In genomic region chr5:175384724-175385552, GRCh38 we compare ENCODE assay signal across 15 cellular contexts. TPM values are rescaled to one million over a fixed set of nuclear protein-coding genes. Genes with fewer than 3 reads are reported as not detected.
DNase-seq lines count a peak whose midpoint lies in the region; ATAC-seq and TF ChIP-seq lines count a peak whose summit lies in the region.
"Had no signal": no experiment of that assay in that cellular context is flagged by ENCODE, and none has a peak within 500 bp of the region (broad histone marks: within the 10 kb centered on the region; RNA-seq: fewer than 3 reads in every experiment).

No MANE protein-coding gene starts in this region.

- no CpG with 5 or more reads among the region's 2 CpGs for WGBS in IMR-90 (ENCODE audit: extremely low coverage in 2 of 2, insufficient read length in 1 of 2), 2 experiments
- no CpG with 5 or more reads among the region's 2 CpGs for WGBS in trophoblast cell (ENCODE audit: extremely low coverage, insufficient coverage, insufficient read length)

- no peaks in the 10 kb centered on the region for H3K79me2 ChIP-seq in trophoblast cell (ENCODE audit: control insufficient read depth, insufficient read depth, low read length, poor library complexity)

- H3K27ac ChIP-seq in IMR-90 (ENCODE audit: insufficient read depth, low read length) (no peak overlapping the region), trophoblast cell (ENCODE audit: low read depth, low read length) (no peak overlapping the region)
- H3K27ac ChIP-seq: BLaER1 treated with 17β-estradiol and CSF1 and Interleukin-3, amounts not matched to agents 10 nM and 100 nM had no signal

- no peak overlapping the region for H2BK12ac ChIP-seq in trophoblast cell (ENCODE audit: low read length)

- H3K4ac ChIP-seq in IMR-90 (ENCODE audit: low read depth, low read length) = peak overlapping the region; percentile 83; the same call in 1 of the 2 replicates
- no peak overlapping the region for H3K4ac ChIP-seq in trophoblast cell (ENCODE audit: low read depth, low read length)

- peaks cover 3% of the 10 kb centered on the region; the same call in 1 of the 2 replicates for H3K9me1 ChIP-seq in IMR-90 (ENCODE audit: insufficient read depth, low read length)

- peak overlapping the region; percentile 56; the same call in 1 of the 2 replicates for H3K4me2 ChIP-seq in IMR-90 (ENCODE audit: low read depth, low read length)
- no peak overlapping the region for H3K4me2 ChIP-seq in trophoblast cell (ENCODE audit: low read length)

- H2BK20ac ChIP-seq in IMR-90 (ENCODE audit: low read depth, low read length) = peak overlapping the region; percentile 81; the same call in 1 of the 2 replicates

- H3K36me3 ChIP-seq in IMR-90 (ENCODE audit: control insufficient read depth, insufficient read depth, low read length) (no peaks in the 10 kb centered on the region), trophoblast cell (ENCODE audit: control insufficient read depth in 1 of 2, insufficient read depth in 2 of 2, low read length in 2 of 2) (no peaks in the 10 kb centered on the region)
- H3K36me3 ChIP-seq: BLaER1 treated with 17β-estradiol and CSF1 and Interleukin-3, amounts not matched to agents 10 nM and 100 nM had no signal

- H3K4me3 ChIP-seq in IMR-90 (ENCODE audit: insufficient read depth, low read depth, low read length) (no peak overlapping the region), astrocyte of the spinal cord (ENCODE audit: low read depth, low read length) (no peak overlapping the region), trophoblast cell (ENCODE audit: low read depth, low read length) (no peak overlapping the region)
- H3K4me3 ChIP-seq: BLaER1 treated with 17β-estradiol and CSF1 and Interleukin-3, amounts not matched to agents 10 nM and 100 nM had no signal

- DNase-seq in COLO668 (lab: John Stamatoyannopoulos, UW; ENCODE audit: unreplicated experiment) (peak; percentile 15), IMR-90 (peak; percentile 44), NCI-H748 (lab: John Stamatoyannopoulos, UW; ENCODE audit: unreplicated experiment) (peak; percentile 53), astrocyte of the spinal cord (ENCODE audit: low read depth, low spot score) (peak; percentile 19), trophoblast cell (no peak), NCI-H1105 treated with DMSO at 0.1 percent for 48 hours (lab: John Stamatoyannopoulos, UW) (no peak)
- DNase-seq: HCEC 1CT, NCI-H1694 treated with DMSO at 0.1 percent for 48 hours, NCI-H2171 treated with DMSO at 0.1 percent for 48 hours, NCI-H526, T-helper 17 cell had no signal

- POLR2A ChIA-PET in IMR-90 (lab: Charles Lee; ENCODE audit: unreplicated experiment) = no interaction called here

- H4K8ac ChIP-seq in IMR-90 (ENCODE audit: low read depth in 2 of 2, low read length in 2 of 2) (no peak overlapping the region), trophoblast cell (ENCODE audit: low read depth, low read length) (no peak overlapping the region)

- H3K23ac ChIP-seq in IMR-90 (ENCODE audit: low read depth, low read length) = peak overlapping the region; percentile 75
- no peak overlapping the region for H3K23ac ChIP-seq in trophoblast cell (ENCODE audit: low read length)

- H3K27me3 ChIP-seq in IMR-90 (ENCODE audit: control insufficient read depth, insufficient read depth, low read length) (no peaks in the 10 kb centered on the region; the same call in 1 of the 2 replicates), trophoblast cell (ENCODE audit: insufficient read depth, low read length) (no peaks in the 10 kb centered on the region)
- H3K27me3 ChIP-seq: BLaER1 treated with 17β-estradiol and CSF1 and Interleukin-3, amounts not matched to agents 10 nM and 100 nM had no signal

- no peak overlapping the region for H4K12ac ChIP-seq in trophoblast cell (ENCODE audit: low read depth, low read length)

- no peak overlapping the region for H3K9ac ChIP-seq in IMR-90 (ENCODE audit: low read depth, low read length)
- H3K9ac ChIP-seq in trophoblast cell (ENCODE audit: low read length) = no peak overlapping the region
- H3K9ac ChIP-seq: BLaER1 treated with 17β-estradiol and CSF1 and Interleukin-3, amounts not matched to agents 10 nM and 100 nM had no signal

- no TSS peak for BruUV-seq in IMR-90 (replicated peaks; lab: Mats Ljungman, UMichigan)

- H2BK5ac ChIP-seq in IMR-90 (ENCODE audit: low read depth, low read length, poor library complexity, severe bottlenecking) (no peak overlapping the region), trophoblast cell (ENCODE audit: low read depth, low read length, poor library complexity) (no peak overlapping the region)

- intact Hi-C loops in IMR-90 (cut with micrococcal nuclease) = loop anchor here (10.0 kb wide), 1 partner anchor 170 kb away; no protein-coding TSS in a partner anchor

- H3K79me1 ChIP-seq in IMR-90 (ENCODE audit: low read depth in 1 of 2, low read length in 2 of 2) (no peaks in the 10 kb centered on the region), trophoblast cell (ENCODE audit: low read length) (no peaks in the 10 kb centered on the region)

- H2AFZ ChIP-seq in IMR-90 (replicated peaks; ENCODE audit: low read length, poor library complexity) (no peak overlapping the region), trophoblast cell (ENCODE audit: insufficient read depth, low read length, poor library complexity) (no peak overlapping the region)

- TF ChIP-seq RAD21 in IMR-90 (IDR thresholded peaks at IDR 0.05; ENCODE audit: low read length) = no peak

- H3K14ac ChIP-seq in IMR-90 (replicated peaks; ENCODE audit: low read depth, low read length) (0 out of 2 replicates have a peak overlapping the region, but pooled peaks have one; percentile 26), trophoblast cell (ENCODE audit: low read length) (no peak overlapping the region)

- ATAC-seq in IMR-90 (ENCODE audit: low read depth) (peak; percentile 46), HG02885 (IDR thresholded peaks at IDR 0.05; ENCODE audit: poor library complexity, unreplicated experiment) (no peak)
- ATAC-seq: Right ventricle myocardium inferior, T-helper 17 cell had no signal

- dilution Hi-C loops in IMR-90 (cut with HindIII; ENCODE audit: low sequenced_read_pairs, unreplicated experiment) = no loop called here

- H3K9me3 ChIP-seq in IMR-90 (ENCODE audit: control insufficient read depth, insufficient read depth, low read length) = no peaks in the 10 kb centered on the region
- H3K9me3 ChIP-seq in trophoblast cell (ENCODE audit: insufficient read depth, low read depth, low read length) = peaks cover 1% of the 10 kb centered on the region

- in situ Hi-C loops in IMR-90 (cut with MboI; ENCODE audit: low sequenced_read_pairs) = no loop called here
- in situ Hi-C loops in astrocyte of the spinal cord (cut with HindIII; ENCODE audit: low sequenced_read_pairs) = no loop called here

- H4K20me1 ChIP-seq in IMR-90 (ENCODE audit: insufficient read depth, low read length) = no peaks in the 10 kb centered on the region
- H4K20me1 ChIP-seq: BLaER1 treated with 17β-estradiol and CSF1 and Interleukin-3, amounts not matched to agents 10 nM and 100 nM had no signal

- no peak for TF ChIP-seq POLR2A in IMR-90 (IDR thresholded peaks at IDR 0.05; ENCODE audit: low read depth, low read length)

- H2AK5ac ChIP-seq in IMR-90 (ENCODE audit: low read depth, low read length) = peak overlapping the region; percentile 15; the same call in 1 of the 2 replicates
- no peak overlapping the region for H2AK5ac ChIP-seq in trophoblast cell (ENCODE audit: low read length)

- no peak overlapping the region for H2AK9ac ChIP-seq in IMR-90 (replicated peaks; ENCODE audit: low read depth, low read length, poor library complexity)

- H3K56ac ChIP-seq in IMR-90 (ENCODE audit: extremely low read depth, insufficient read depth, low read length) = no peak overlapping the region; the same call in 1 of the 2 replicates

- CTCF ChIA-PET in IMR-90 (lab: Yijun Ruan, JAX) = no interaction called here

- H2BK120ac ChIP-seq in IMR-90 (ENCODE audit: low read depth, low read length) (peak overlapping the region; percentile 75), trophoblast cell (ENCODE audit: insufficient read depth, low read length, poor library complexity) (no peak overlapping the region)

- H4K5ac ChIP-seq in IMR-90 (ENCODE audit: low read depth, low read length) = no peak overlapping the region

- TF ChIP-seq CTCF in IMR-90 (conservative IDR thresholded peaks at IDR 0.05; ENCODE audit: low read depth, low read length) = no peak
- no peak for TF ChIP-seq CTCF in astrocyte of the spinal cord (IDR thresholded peaks at IDR 0.05; ENCODE audit: low read depth, low read length)

- H3K18ac ChIP-seq in IMR-90 (ENCODE audit: low read depth, low read length) (no peak overlapping the region), trophoblast cell (ENCODE audit: low read length) (no peak overlapping the region)

- peak overlapping the region; percentile 54; the same call in 1 of the 3 replicates for H2BK15ac ChIP-seq in IMR-90 (ENCODE audit: low read depth, low read length)

- H4K91ac ChIP-seq in IMR-90 (ENCODE audit: insufficient read depth, low read depth, low read length) = peak overlapping the region; percentile 58
- H4K91ac ChIP-seq in trophoblast cell (ENCODE audit: low read depth, low read length) = no peak overlapping the region

- H3K4me1 ChIP-seq in IMR-90 (ENCODE audit: control insufficient read depth, insufficient read depth, low read length) (peaks cover 3% of the 10 kb centered on the region), trophoblast cell (ENCODE audit: control insufficient read depth in 1 of 2, insufficient read depth in 2 of 2, low read length in 2 of 2) (no peaks in the 10 kb centered on the region)

TF ChIP-seq in IMR-90, 13 proteins besides CTCF, POLR2A, EP300 and RAD21 (continues in another document):
- no peak for TF ChIP-seq FOS (IDR thresholded peaks at IDR 0.05; ENCODE audit: low read depth, low read length)
- TF ChIP-seq USF2 (IDR thresholded peaks at IDR 0.05; ENCODE audit: low read depth, low read length) = no peak

RNA-seq across cellular contexts. Expression of gene DRD1, which starts 59.0 kb away (rescaled TPM):
- total RNA-seq in IMR-90 (2012; rRNA removed) = 0.18 and 0.28 TPM in 2 replicates
- 0.16 and 0.19 TPM in 2 replicates for polyA plus RNA-seq in IMR-90 (2012; rRNA removed)
- polyA plus RNA-seq in IMR-90 (2012; cell fraction: cytosol; rRNA removed) = 0.04 and 0.12 TPM in 2 replicates
- 0.17 and 0.20 TPM in 2 replicates for polyA plus RNA-seq in IMR-90 (2012; cell fraction: nucleus; rRNA removed; ENCODE audit: low replicate concordance)
- 0.40 and 0.42 TPM in 2 replicates for polyA plus RNA-seq in trophoblast cell (2013)
- total RNA-seq: HT1080, Right ventricle myocardium inferior, T-helper 17 cell had no signal

Comparison
In these comparisons a context has a peak if more than half of its experiments do, and no peak if none do; other contexts are left out.
1. DNase-seq: peak in COLO668 (single experiment), IMR-90 (single experiment), NCI-H748 (single experiment) and astrocyte of the spinal cord (single experiment); none in trophoblast cell (0 of 2) and NCI-H1105 treated with DMSO at 0.1 percent for 48 hours (single experiment).